ENCODE assay signal across 2 cellular contexts in the genomic region with DNA sequence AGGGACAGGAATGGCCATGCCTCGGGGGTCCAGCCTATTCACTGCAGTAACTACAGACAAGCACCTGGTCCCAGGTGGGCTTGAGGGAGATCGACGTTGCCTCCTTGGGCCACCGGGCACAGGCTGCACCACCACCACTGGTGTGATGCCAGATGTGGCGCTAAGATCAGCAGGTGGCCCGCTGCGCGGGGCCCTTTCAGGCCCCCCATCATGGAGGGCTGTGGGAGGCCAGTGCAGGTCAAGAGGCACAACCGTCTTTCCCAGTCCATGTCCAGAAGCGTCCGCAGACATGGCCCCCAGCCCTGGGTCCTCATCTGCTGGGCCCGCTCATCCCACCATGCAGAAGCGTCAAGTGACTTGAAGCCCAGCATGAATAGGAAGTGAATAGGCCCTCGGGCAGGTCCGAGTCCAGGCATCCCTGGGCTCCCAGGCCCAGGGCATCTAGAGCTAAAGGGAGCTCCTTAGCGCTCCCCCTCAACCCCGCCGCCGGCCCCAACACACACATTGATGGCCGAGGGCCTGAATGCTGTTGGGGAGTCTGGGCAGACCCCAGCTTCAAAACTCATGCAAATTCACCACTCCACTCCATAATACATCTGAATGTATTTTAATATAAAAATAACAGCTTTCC.
A peak's percentile ranks its signal among the peaks of the same experiment; 100 is the strongest.
TF ChIP-seq lines count a peak whose summit lies in the region.

No MANE protein-coding gene starts in this region.

TF ChIP-seq in HepG2, 621 proteins besides CTCF, POLR2A, EP300 and RAD21:
- TF ChIP-seq HNRNPLL (IDR thresholded peaks at IDR 0.05; ENCODE audit: low read depth, low read length, poor library complexity, severe bottlenecking) (no peak), GTF3A (CRISPR knock-in tag; conservative IDR thresholded peaks at IDR 0.05) (no peak), ZBTB1 (CRISPR knock-in tag; IDR thresholded peaks at IDR 0.05; ENCODE audit: borderline replicate concordance) (no peak), AGO2 (optimal IDR thresholded peaks at IDR 0.05; ENCODE audit: low read depth, low read length) (peak; percentile 20)

TF ChIP-seq in H1, 55 proteins besides CTCF, POLR2A, EP300 and RAD21:
- no peak for TF ChIP-seq MAFK (IDR thresholded peaks at IDR 0.05; ENCODE audit: low read depth, low read length)
- TF ChIP-seq SUZ12 (IDR thresholded peaks at IDR 0.05; ENCODE audit: low read length): no peak
- TF ChIP-seq, protein P1, sequence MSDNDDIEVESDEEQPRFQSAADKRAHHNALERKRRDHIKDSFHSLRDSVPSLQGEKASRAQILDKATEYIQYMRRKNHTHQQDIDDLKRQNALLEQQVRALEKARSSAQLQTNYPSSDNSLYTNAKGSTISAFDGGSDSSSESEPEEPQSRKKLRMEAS (IDR thresholded peaks at IDR 0.05): no peak
